In genomic region chr17:43039646-43040045, GRCh38 we compare ENCODE assay signal across 34 cellular contexts. TPM values are rescaled to one million over a fixed set of nuclear protein-coding genes. Genes with fewer than 3 reads are reported as not detected.
"Had no signal": no experiment of that assay in that cellular context is flagged by ENCODE, and none has a peak within 500 bp of the region (broad histone marks: within the 10 kb centered on the region; RNA-seq: fewer than 3 reads in every experiment).

No MANE protein-coding gene starts in this region.

- H3K9me3 ChIP-seq: body of pancreas, breast epithelium, MG63, SJCRH30 had no signal

- H3K4me3 Mint-ChIP-seq: activated CD4-positive, alpha-beta T cell treated with anti-CD3 and anti-CD28 coated beads for 36 hours; activated CD4-positive, alpha-beta T cell treated with anti-CD3 and anti-CD28 coated beads, Interleukin-2, amount 10 ng/mL, durations not matched to agents 7 days and 5 days; activated CD8-positive, alpha-beta T cell treated with anti-CD3 and anti-CD28 coated beads, Interleukin-2, amount 10 ng/mL, durations not matched to agents 7 days and 5 days; activated naive CD4-positive, alpha-beta T cell treated with anti-CD3 and anti-CD28 coated beads, Interleukin-2, amount 10 ng/mL, durations not matched to agents 7 days and 5 days; activated naive CD8-positive, alpha-beta T cell; activated T-cell treated with anti-CD3 and anti-CD28 coated beads, Interleukin-2, amount 50 U/mL, for 4 hours; activated T-helper 1 cell treated with anti-CD3 and anti-CD28 coated beads, Interleukin-12 subunit alpha, Interleukin-12 subunit beta, Interleukin-2, Interleukin-4 antibody, amounts not matched to agents 30 ng/mL and 10 ng/mL and 1 ng/mL, durations not matched to agents 14 hours and 24 hours and 36 hours had no signal

- H3K4me3 ChIP-seq: body of pancreas, breast epithelium, MG63, SJCRH30, SK-N-MC had no signal

- H3K27me3 ChIP-seq: body of pancreas, breast epithelium, MG63, SJCRH30 had no signal

- H3K27me3 Mint-ChIP-seq: activated CD4-positive, alpha-beta T cell treated with anti-CD3 and anti-CD28 coated beads for 36 hours; activated CD4-positive, alpha-beta T cell treated with anti-CD3 and anti-CD28 coated beads, Interleukin-2, amount 10 ng/mL, durations not matched to agents 7 days and 5 days; activated naive CD4-positive, alpha-beta T cell treated with anti-CD3 and anti-CD28 coated beads, Interleukin-2, amount 10 ng/mL, durations not matched to agents 7 days and 5 days; activated naive CD8-positive, alpha-beta T cell had no signal

- H3K4me1 Mint-ChIP-seq: activated CD4-positive, alpha-beta T cell treated with anti-CD3 and anti-CD28 coated beads for 36 hours; activated CD4-positive, alpha-beta T cell treated with anti-CD3 and anti-CD28 coated beads, Interleukin-2, amount 10 ng/mL, durations not matched to agents 7 days and 5 days; activated naive CD4-positive, alpha-beta T cell treated with anti-CD3 and anti-CD28 coated beads, Interleukin-2, amount 10 ng/mL, durations not matched to agents 7 days and 5 days had no signal

- DNase-seq: activated CD4-positive, alpha-beta T cell treated with anti-CD3 and anti-CD28 coated beads for 36 hours; activated CD4-positive, alpha-beta T cell treated with anti-CD3 and anti-CD28 coated beads, Interleukin-2, amount 10 ng/mL, durations not matched to agents 7 days and 5 days; activated CD4-positive, alpha-beta T cell treated with anti-CD3 and anti-CD28 coated beads, Interleukin-2, amount 50 U/mL, for 48 hours; activated CD8-positive, alpha-beta T cell treated with anti-CD3 and anti-CD28 coated beads, Interleukin-2, amount 10 ng/mL, durations not matched to agents 7 days and 5 days; activated effector memory CD4-positive, alpha-beta T cell treated with Interleukin-2 at 50 U/mL for 16 hours; activated naive CD4-positive, alpha-beta T cell treated with anti-CD3 and anti-CD28 coated beads, Interleukin-2, amount 10 ng/mL, durations not matched to agents 7 days and 5 days; activated T-cell treated with anti-CD3 and anti-CD28 coated beads, Interleukin-2, amount 50 U/mL, for 4 hours; body of pancreas; Kasumi-1; KG1; MG63; NCI-H1048; NCI-H1105 treated with DMSO at 0.1 percent for 48 hours; NCI-H146; NCI-H187 treated with DMSO at 0.1 percent for 48 hours; NCI-H2081; NCI-H2171 treated with DMSO at 0.1 percent for 48 hours; NCI-H226; NCI-H446 treated with DMSO at 0.1 percent for 48 hours; NCI-H524; NCI-H69; NCI-H82; SHP77; SJCRH30; T1000 had no signal

- ATAC-seq: activated CD4-positive, alpha-beta T cell treated with anti-CD3 and anti-CD28 coated beads for 36 hours; activated CD4-positive, CD25-positive, alpha-beta regulatory T cell treated with anti-CD3 and anti-CD28 coated beads, Interleukin-2, amount 50 U/mL, for 24 hours; activated CD8-positive, alpha-beta T cell treated with anti-CD3 and anti-CD28 coated beads, Interleukin-2, amount 10 ng/mL, durations not matched to agents 7 days and 5 days; activated T-cell treated with anti-CD3 and anti-CD28 coated beads, Interleukin-2, amount 50 U/mL, for 4 hours; body of pancreas; Panc1 had no signal

- H3K9me3 Mint-ChIP-seq: activated CD4-positive, alpha-beta T cell treated with anti-CD3 and anti-CD28 coated beads, Interleukin-2, amount 10 ng/mL, durations not matched to agents 7 days and 5 days; activated naive CD4-positive, alpha-beta T cell treated with anti-CD3 and anti-CD28 coated beads, Interleukin-2, amount 10 ng/mL, durations not matched to agents 7 days and 5 days; activated T-cell treated with anti-CD3 and anti-CD28 coated beads, Interleukin-2, amount 50 U/mL, for 4 hours; activated T-helper 1 cell treated with anti-CD3 and anti-CD28 coated beads, Interleukin-12 subunit alpha, Interleukin-12 subunit beta, Interleukin-2, Interleukin-4 antibody, amounts not matched to agents 30 ng/mL and 10 ng/mL and 1 ng/mL, durations not matched to agents 14 hours and 24 hours and 36 hours had no signal

- H3K4me1 ChIP-seq: body of pancreas, breast epithelium, SJCRH30 had no signal

- H3K27ac ChIP-seq: body of pancreas, breast epithelium, SJCRH30, SK-N-MC had no signal

- H3K36me3 ChIP-seq: breast epithelium had no signal

- FAIRE-seq: astrocyte had no signal

- H3K27ac Mint-ChIP-seq: activated CD4-positive, alpha-beta T cell treated with anti-CD3 and anti-CD28 coated beads for 36 hours; activated CD4-positive, alpha-beta T cell treated with anti-CD3 and anti-CD28 coated beads, Interleukin-2, amount 10 ng/mL, durations not matched to agents 7 days and 5 days; activated CD8-positive, alpha-beta T cell treated with anti-CD3 and anti-CD28 coated beads, Interleukin-2, amount 10 ng/mL, durations not matched to agents 7 days and 5 days; activated naive CD4-positive, alpha-beta T cell treated with anti-CD3 and anti-CD28 coated beads, Interleukin-2, amount 10 ng/mL, durations not matched to agents 7 days and 5 days; activated naive CD8-positive, alpha-beta T cell; activated T-helper 1 cell treated with anti-CD3 and anti-CD28 coated beads, Interleukin-12 subunit alpha, Interleukin-12 subunit beta, Interleukin-2, Interleukin-4 antibody, amounts not matched to agents 30 ng/mL and 10 ng/mL and 1 ng/mL, durations not matched to agents 14 hours and 24 hours and 36 hours had no signal

RNA-seq across cellular contexts. Expression of gene RND2, which starts 14.6 kb away (rescaled TPM):
- total RNA-seq: activated CD8-positive, alpha-beta T cell treated with anti-CD3 and anti-CD28 coated beads, Interleukin-2, amount 10 ng/mL, durations not matched to agents 7 days and 5 days; activated T-helper 1 cell treated with anti-CD3 and anti-CD28 coated beads, Interleukin-12 subunit alpha, Interleukin-12 subunit beta, Interleukin-2, Interleukin-4 antibody, amounts not matched to agents 30 ng/mL and 10 ng/mL and 1 ng/mL, durations not matched to agents 14 hours and 24 hours and 36 hours; RPMI7951; T-helper 1 cell treated with Interleukin-12 subunit alpha and Interleukin-12 subunit beta and Interleukin-4 antibody, amounts not matched to agents 30 ng/mL and 1 ng/mL, for 36 hours had no signal

RNA-seq across cellular contexts. Expression of gene IFI35, which starts 33.1 kb away (rescaled TPM):
- total RNA-seq: SJCRH30 had no signal
